11 cellular contexts compared by ENCODE assay signal in genomic region chr6:44258325-44258863, GRCh38. TPM values are rescaled to one million over a fixed set of nuclear protein-coding genes. Genes with fewer than 3 reads are reported as not detected.
A peak's percentile ranks its signal among the peaks of the same experiment; 100 is the strongest.
DNase-seq lines count a peak whose midpoint lies in the region; ATAC-seq and TF ChIP-seq lines count a peak whose summit lies in the region.
"Had no signal": no experiment of that assay in that cellular context is flagged by ENCODE, and none has a peak within 500 bp of the region (broad histone marks: within the 10 kb centered on the region; RNA-seq: fewer than 3 reads in every experiment).

No MANE protein-coding gene starts in this region.

- H3K27ac Mint-ChIP-seq in activated CD4-positive, alpha-beta T cell treated with anti-CD3 and anti-CD28 coated beads, Interleukin-2, amount 10 ng/mL, durations not matched to agents 24 days and 14 days: peak overlapping the region; percentile 94

- H3K27ac ChIP-seq in SU-DHL-6 (ENCODE audit: low read depth, low read length): peak overlapping the region; percentile 71
- H3K27ac ChIP-seq in gastroesophageal sphincter: peak overlapping the region in 3 of 4 donors; percentile 87 to 94 (median 92)
- peak overlapping the region in 4 of 5 donors; percentile 94 to 97 (median 95) for H3K27ac ChIP-seq in stomach

- DNase-seq in activated CD4-positive, alpha-beta T cell treated with anti-CD3 and anti-CD28 coated beads, Interleukin-2, amount 10 ng/mL, durations not matched to agents 24 days and 14 days: no peak
- no peak for DNase-seq in activated CD4-positive, alpha-beta T cell treated with anti-CD3 and anti-CD28 coated beads, Interleukin-2, amount 50 U/mL, for 48 hours
- DNase-seq in stomach (no peak), retina (no peak), G401 (ENCODE audit: low spot score) (no peak)
- DNase-seq: activated effector memory CD4-positive, alpha-beta T cell treated with anti-CD3 and anti-CD28 coated beads, Interleukin-2, amount 50 U/mL, for 16 hours; NCI-H524 treated with DMSO at 0.1 percent for 48 hours had no signal

- in situ Hi-C loops in G401 (cut with HindIII; ENCODE audit: low sequenced_read_pairs): loop anchor here (5.0 to 10.0 kb wide), 2 partner anchors 79 to 164 kb away; no protein-coding TSS in a partner anchor

- peaks cover 6% of the 10 kb centered on the region; the same call in 1 of the 2 replicates for H3K36me3 ChIP-seq in SU-DHL-6 (ENCODE audit: low read length)
- H3K36me3 ChIP-seq in gastroesophageal sphincter: peaks cover 0 to 52% of the 10 kb centered on the region in 2 donors
- peaks cover 37 to 64% (median 49%) of the 10 kb centered on the region in 4 donors for H3K36me3 ChIP-seq in stomach

- no peak overlapping the region for H2AFZ ChIP-seq in SU-DHL-6 (ENCODE audit: low read depth, low read length, severe bottlenecking)

- H3K27me3 ChIP-seq in SU-DHL-6 (ENCODE audit: low read length) (no peaks in the 10 kb centered on the region), gastroesophageal sphincter (no peaks in the 10 kb centered on the region), stomach (no peaks in the 10 kb centered on the region)

- H3K9me3 Mint-ChIP-seq in activated CD4-positive, alpha-beta T cell treated with anti-CD3 and anti-CD28 coated beads, Interleukin-2, amount 10 ng/mL, durations not matched to agents 24 days and 14 days: no peaks in the 10 kb centered on the region

- peak overlapping the region; percentile 86 for H3K4me3 Mint-ChIP-seq in activated CD4-positive, alpha-beta T cell treated with anti-CD3 and anti-CD28 coated beads, Interleukin-2, amount 10 ng/mL, durations not matched to agents 24 days and 14 days

- H3K4me3 ChIP-seq in SU-DHL-6 (ENCODE audit: insufficient read depth, low read length, poor library complexity, severe bottlenecking) (no peak overlapping the region), gastroesophageal sphincter (no peak overlapping the region), stomach (no peak overlapping the region)

- peaks cover 24% of the 10 kb centered on the region for H3K79me2 ChIP-seq in SU-DHL-6 (ENCODE audit: insufficient read depth, low read length)

- peak overlapping the region; percentile 83 for H3K4me2 ChIP-seq in SU-DHL-6 (ENCODE audit: low read depth, low read length, poor library complexity, severe bottlenecking)

- whole genome bisulfite sequencing in gastroesophageal sphincter (ENCODE audit: low coverage in 1 of 2), 2 donors: 75 to 100% methylated on average over 1 to 7 of the region's 9 CpGs
- 82 to 88% (median 85%) methylated on average over 8 to 9 of the region's 9 CpGs for WGBS in stomach, 5 donors

- H3K4me1 Mint-ChIP-seq in activated CD4-positive, alpha-beta T cell treated with anti-CD3 and anti-CD28 coated beads, Interleukin-2, amount 10 ng/mL, durations not matched to agents 24 days and 14 days: peaks cover 60% of the 10 kb centered on the region

- H3K9me2 ChIP-seq in SU-DHL-6 (replicated peaks; ENCODE audit: insufficient read depth, low read length): no peaks in the 10 kb centered on the region

- H3K4me1 ChIP-seq in gastroesophageal sphincter (peaks cover 2 to 60% (median 25%) of the 10 kb centered on the region in 3 donors), stomach (peaks cover 43 to 65% (median 56%) of the 10 kb centered on the region in 4 donors)

- no peaks in the 10 kb centered on the region for H3K27me3 Mint-ChIP-seq in activated CD4-positive, alpha-beta T cell treated with anti-CD3 and anti-CD28 coated beads, Interleukin-2, amount 10 ng/mL, durations not matched to agents 24 days and 14 days

- H3K9ac ChIP-seq in SU-DHL-6 (ENCODE audit: low read length): peak overlapping the region; percentile 85

- TF ChIP-seq POLR2A in gastroesophageal sphincter (IDR thresholded peaks at IDR 0.05): no peak
- TF ChIP-seq POLR2A in stomach (IDR thresholded peaks at IDR 0.05): no peak

- H3F3A ChIP-seq in SU-DHL-6 (ENCODE audit: insufficient read depth): peaks cover 65% of the 10 kb centered on the region

- peaks cover 76% of the 10 kb centered on the region for H3K36me3 Mint-ChIP-seq in activated CD4-positive, alpha-beta T cell treated with anti-CD3 and anti-CD28 coated beads, Interleukin-2, amount 10 ng/mL, durations not matched to agents 24 days and 14 days (ENCODE audit: low read depth)

- H3K9me3 ChIP-seq in SU-DHL-6 (ENCODE audit: insufficient read depth, low read length): no peaks in the 10 kb centered on the region
- H3K9me3 ChIP-seq in gastroesophageal sphincter: no peaks in the 10 kb centered on the region
- H3K9me3 ChIP-seq in stomach: no peaks in the 10 kb centered on the region

- TF ChIP-seq CTCF in SU-DHL-6 (IDR thresholded peaks at IDR 0.05; ENCODE audit: insufficient read depth, low read length, poor library complexity, severe bottlenecking) (no peak), gastroesophageal sphincter (IDR thresholded peaks at IDR 0.05) (no peak), stomach (IDR thresholded peaks at IDR 0.05) (no peak)

- no peaks in the 10 kb centered on the region for H4K20me1 ChIP-seq in SU-DHL-6 (ENCODE audit: low read depth, low read length)

- TF ChIP-seq EP300 in gastroesophageal sphincter (IDR thresholded peaks at IDR 0.05) (no peak), stomach (IDR thresholded peaks at IDR 0.05) (no peak)

- no peak for ATAC-seq in gastroesophageal sphincter
- no peak for ATAC-seq in GM21526 (IDR thresholded peaks at IDR 0.05; ENCODE audit: low FRiP score, unreplicated experiment)

- intact Hi-C loops in activated CD4-positive, alpha-beta T cell treated with anti-CD3 and anti-CD28 coated beads, Interleukin-2, amount 10 ng/mL, durations not matched to agents 24 days and 14 days (cut with micrococcal nuclease): no loop called here
- intact Hi-C loops in stomach (cut with DNase I; ENCODE audit: low total_unique reads): no loop called here

RNA-seq across cellular contexts. Expression of gene SLC35B2, which starts 1.1 kb away (rescaled TPM):
- 25.3 and 28.0 TPM in 2 replicates for total RNA-seq in activated CD4-positive, alpha-beta T cell treated with anti-CD3 and anti-CD28 coated beads, Interleukin-2, amount 10 ng/mL, durations not matched to agents 24 days and 14 days
- total RNA-seq in gastroesophageal sphincter (10 to 100 TPM; 21.3 to 34.0 (median 25.6) TPM), stomach (10 to 100 TPM in 4 of 5 donors, 1 to 10 TPM in 1; 1.4 to 60.1 (median 27.0) TPM)
- 10 to 100 TPM in 2 of 3 donors, 1 to 10 TPM in 1; 7.3 to 17.2 (median 16.6) TPM for polyA plus RNA-seq in stomach
- 73.4 and 80.4 TPM in 2 replicates for total RNA-seq in G401 (2014; rRNA removed; shearing (Covaris generic))

RNA-seq across cellular contexts. Expression of gene NFKBIE, which starts 7.0 kb away (rescaled TPM):
- total RNA-seq in activated CD4-positive, alpha-beta T cell treated with anti-CD3 and anti-CD28 coated beads, Interleukin-2, amount 10 ng/mL, durations not matched to agents 24 days and 14 days: 27.6 and 28.2 TPM in 2 replicates
- total RNA-seq in gastroesophageal sphincter: 10 to 100 TPM in 1 of 4 donors, 1 to 10 TPM in 3; 4.2 to 13.4 (median 5.7) TPM
- total RNA-seq in stomach: 10 to 100 TPM in 1 of 5 donors, 1 to 10 TPM in 1, under 1 TPM in 1, not detected in 2; 0.89 to 23.5 (median 3.5) TPM
- polyA plus RNA-seq in stomach: 10 to 100 TPM in 2 of 3 donors, 1 to 10 TPM in 1; 9.9 to 14.2 (median 10.6) TPM
- total RNA-seq in G401 (2014; rRNA removed; shearing (Covaris generic)): 27.7 and 58.6 TPM in 2 replicates

RNA-seq across cellular contexts. Expression of gene HSP90AB1, which starts 11.5 kb away (rescaled TPM):
- total RNA-seq in activated CD4-positive, alpha-beta T cell treated with anti-CD3 and anti-CD28 coated beads, Interleukin-2, amount 10 ng/mL, durations not matched to agents 24 days and 14 days: 2,450 and 2,479 TPM in 2 replicates
- total RNA-seq in gastroesophageal sphincter: 100 to 1,000 TPM; 553 to 749 (median 626) TPM
- total RNA-seq in stomach: 100 to 1,000 TPM; 168 to 414 (median 370) TPM
- polyA plus RNA-seq in stomach: 100 to 1,000 TPM; 267 to 549 (median 348) TPM
- total RNA-seq in G401 (2014; rRNA removed; shearing (Covaris generic)): 1,050 and 1,370 TPM in 2 replicates

RNA-seq across cellular contexts. Expression of gene TMEM151B, which starts 11.9 kb away (rescaled TPM):
- total RNA-seq in activated CD4-positive, alpha-beta T cell treated with anti-CD3 and anti-CD28 coated beads, Interleukin-2, amount 10 ng/mL, durations not matched to agents 24 days and 14 days: 0.07 TPM in 1 of 2 replicates, not detected in the other
- total RNA-seq in gastroesophageal sphincter: under 1 TPM in 2 of 4 donors, not detected in 2; 0.27 to 0.69 TPM
- under 1 TPM in 2 of 5 donors, not detected in 3; 0.18 to 0.29 TPM for total RNA-seq in stomach
- under 1 TPM in 2 of 3 donors, not detected in 1; 0.12 to 0.28 TPM for polyA plus RNA-seq in stomach
- 14.3 and 14.6 TPM in 2 replicates for total RNA-seq in G401 (2014; rRNA removed; shearing (Covaris generic))
- total RNA-seq: LHCN-M2 had no signal

RNA-seq across cellular contexts. Expression of gene SLC29A1, which starts 35.0 kb away (rescaled TPM):
- total RNA-seq in activated CD4-positive, alpha-beta T cell treated with anti-CD3 and anti-CD28 coated beads, Interleukin-2, amount 10 ng/mL, durations not matched to agents 24 days and 14 days: 139 and 144 TPM in 2 replicates
- total RNA-seq in gastroesophageal sphincter (100 to 1,000 TPM; 101 to 281 (median 134) TPM), stomach (100 to 1,000 TPM in 2 of 5 donors, 10 to 100 TPM in 3; 26.4 to 217 (median 77.4) TPM)
- 10 to 100 TPM; 22.6 to 33.5 (median 29.0) TPM for polyA plus RNA-seq in stomach
- total RNA-seq in G401 (2014; rRNA removed; shearing (Covaris generic)): 40.1 and 46.1 TPM in 2 replicates
